In genomic region chr3:37731895-37732294, GRCh38 we compare ENCODE assay signal across 23 cellular contexts.
"Had no signal": no experiment of that assay in that cellular context is flagged by ENCODE, and none has a peak within 500 bp of the region (broad histone marks: within the 10 kb centered on the region; RNA-seq: fewer than 3 reads in every experiment).

No MANE protein-coding gene starts in this region.

- ATAC-seq: activated CD4-positive, CD25-positive, alpha-beta regulatory T cell treated with anti-CD3 and anti-CD28 coated beads, Interleukin-2, amount 50 U/mL, for 24 hours; activated CD8-positive, alpha-beta T cell treated with anti-CD3 and anti-CD28 coated beads, Interleukin-2, amount 10 ng/mL, durations not matched to agents 7 days and 5 days; activated T-cell treated with anti-CD3 and anti-CD28 coated beads, Interleukin-2, amount 50 U/mL, for 4 hours; K562; SK-N-SH treated with all-trans-retinoic acid at 6 μM for 48 hours had no signal

- H3K27ac ChIP-seq: Peyer's patch, SJSA1 had no signal

- H3K9me3 ChIP-seq: Peyer's patch, SJSA1 had no signal

- H3K27me3 ChIP-seq: Peyer's patch, SJSA1 had no signal

- H3K36me3 ChIP-seq: Peyer's patch, SJSA1 had no signal

- H3K4me1 ChIP-seq: SJSA1 had no signal

- H3K4me3 ChIP-seq: K562, Peyer's patch, SJSA1 had no signal

- DNase-seq: activated CD4-positive, alpha-beta T cell treated with anti-CD3 and anti-CD28 coated beads for 4 hours; activated CD4-positive, alpha-beta T cell treated with anti-CD3 and anti-CD28 coated beads, Interleukin-2, amount 50 U/mL, for 4 hours; activated CD8-positive, alpha-beta T cell treated with anti-CD3 and anti-CD28 coated beads, Interleukin-2, amount 10 ng/mL, durations not matched to agents 7 days and 5 days; activated effector memory CD4-positive, alpha-beta T cell treated with anti-CD3 and anti-CD28 coated beads, Interleukin-2, amount 50 U/mL, for 16 hours; activated naive CD4-positive, alpha-beta T cell treated with Interleukin-2 at 50 U/mL for 16 hours; activated T-cell treated with anti-CD3 and anti-CD28 coated beads, Interleukin-2, amount 50 U/mL, for 4 hours; Karpas-422; MM.1S; NCI-H1105; NCI-H1436 treated with DMSO at 0.1 percent for 48 hours; NCI-H187 treated with DMSO at 0.1 percent for 48 hours; NCI-H2107; NCI-H2171 treated with DMSO at 0.1 percent for 48 hours; NCI-H226; NCI-H526; NCI-H774; NK-92 treated with Interleukin-12 subunit alpha and Interleukin-12 subunit beta, amount 100 ng/mL, for 24 hours; Peyer's patch; SHP77 had no signal
